8 cellular contexts compared by ENCODE assay signal in genomic region chr13:41222259-41222852, GRCh38. TPM values are rescaled to one million over a fixed set of nuclear protein-coding genes. Genes with fewer than 3 reads are reported as not detected.
A peak's percentile ranks its signal among the peaks of the same experiment; 100 is the strongest.
DNase-seq lines count a peak whose midpoint lies in the region; ATAC-seq and TF ChIP-seq lines count a peak whose summit lies in the region.

No MANE protein-coding gene starts in this region.

- H3K27me3 ChIP-seq in DND-41 (ENCODE audit: insufficient read depth, low read length, poor library complexity) (no peaks in the 10 kb centered on the region), Loucy (ENCODE audit: insufficient read depth, low read length, poor library complexity, severe bottlenecking) (no peaks in the 10 kb centered on the region), body of pancreas (no peaks in the 10 kb centered on the region)

- TF ChIP-seq POLR2A in body of pancreas (IDR thresholded peaks at IDR 0.05): no peak

- H3K27me3 Mint-ChIP-seq in T-helper 2 cell treated with Interferon-gamma antibody and Interleukin-4, amounts not matched to agents 5 μg/mL and 100 μg/mL, for 36 hours (ENCODE audit: low read depth): no peaks in the 10 kb centered on the region

- H3K36me3 Mint-ChIP-seq in T-helper 2 cell treated with Interferon-gamma antibody and Interleukin-4, amounts not matched to agents 5 μg/mL and 100 μg/mL, for 36 hours (ENCODE audit: low read depth): peaks cover 13% of the 10 kb centered on the region

- peak; percentile 85 for TF ChIP-seq CTCF in DND-41 (IDR thresholded peaks at IDR 0.05; ENCODE audit: borderline replicate concordance, extremely low read depth, low read length, poor library complexity, severe bottlenecking)
- TF ChIP-seq CTCF in Loucy (conservative IDR thresholded peaks at IDR 0.05; ENCODE audit: low read length): peak; percentile 85
- peak; percentile 49 to 81 (median 73) for TF ChIP-seq CTCF in body of pancreas (IDR thresholded peaks at IDR 0.05)

- no peak overlapping the region for H3K9ac ChIP-seq in DND-41 (ENCODE audit: low read depth, low read length)
- H3K9ac ChIP-seq in Loucy (ENCODE audit: low read depth, low read length, poor library complexity, severe bottlenecking): no peak overlapping the region

- ATAC-seq in DND-41 (ENCODE audit: insufficient read depth, low read depth) (peak; percentile 97), GM21576 (IDR thresholded peaks at IDR 0.05; ENCODE audit: unreplicated experiment) (peak; percentile 59), body of pancreas (peak; percentile 85)

- no peaks in the 10 kb centered on the region for H4K20me1 ChIP-seq in DND-41 (ENCODE audit: insufficient read depth, low read length)
- H4K20me1 ChIP-seq in Loucy (ENCODE audit: insufficient read depth, low read length, poor library complexity, severe bottlenecking): no peaks in the 10 kb centered on the region

- no peaks in the 10 kb centered on the region for H3K9me3 Mint-ChIP-seq in T-helper 2 cell treated with Interferon-gamma antibody and Interleukin-4, amounts not matched to agents 5 μg/mL and 100 μg/mL, for 36 hours

- H3K4me2 ChIP-seq in DND-41 (ENCODE audit: insufficient read depth, low read length): no peak overlapping the region
- H3K4me2 ChIP-seq in Loucy (ENCODE audit: low read depth, low read length, poor library complexity, severe bottlenecking): no peak overlapping the region

- H3K36me3 ChIP-seq in DND-41 (ENCODE audit: insufficient read depth, low read length) (peaks cover 19% of the 10 kb centered on the region; the same call in 1 of the 2 replicates), Loucy (ENCODE audit: insufficient read depth, low read length) (peaks cover 4% of the 10 kb centered on the region; the same call in 1 of the 2 replicates), body of pancreas (replicated peaks in 1 of 2; ENCODE audit: insufficient read depth in 1 of 2, low read depth in 2 of 2) (peaks cover 0 to 2% of the 10 kb centered on the region in 2 donors)

- H3K27ac ChIP-seq in DND-41 (ENCODE audit: low read length) (no peak overlapping the region), body of pancreas (no peak overlapping the region)

- H3K79me2 ChIP-seq in DND-41 (ENCODE audit: insufficient read depth, low read length) (no peaks in the 10 kb centered on the region), Loucy (ENCODE audit: insufficient read depth, low read length) (no peaks in the 10 kb centered on the region)

- H2AFZ ChIP-seq in DND-41 (ENCODE audit: low read depth, low read length) (no peak overlapping the region), Loucy (ENCODE audit: low read length) (no peak overlapping the region)

- no peaks in the 10 kb centered on the region for H3K9me3 ChIP-seq in DND-41 (ENCODE audit: insufficient read depth, low read length, severe bottlenecking)
- H3K9me3 ChIP-seq in Loucy (ENCODE audit: insufficient read depth, low read depth, low read length): no peaks in the 10 kb centered on the region
- no peaks in the 10 kb centered on the region for H3K9me3 ChIP-seq in body of pancreas

- H3F3A ChIP-seq in Loucy (ENCODE audit: low read depth): no peaks in the 10 kb centered on the region

- H3K4me1 Mint-ChIP-seq in T-helper 2 cell treated with Interferon-gamma antibody and Interleukin-4, amounts not matched to agents 5 μg/mL and 100 μg/mL, for 36 hours (ENCODE audit: low read depth): no peaks in the 10 kb centered on the region

- no peak overlapping the region for H3K27ac Mint-ChIP-seq in T-helper 2 cell treated with Interferon-gamma antibody and Interleukin-4, amounts not matched to agents 5 μg/mL and 100 μg/mL, for 36 hours

- H3K4me1 ChIP-seq in DND-41 (ENCODE audit: insufficient read depth, low read length) (no peaks in the 10 kb centered on the region), Loucy (ENCODE audit: insufficient read depth, low read length, poor library complexity, severe bottlenecking) (no peaks in the 10 kb centered on the region), body of pancreas (peaks cover 4% of the 10 kb centered on the region)

- peak; percentile 64 for DNase-seq in DND-41
- peak; percentile 25 for DNase-seq in T-helper 2 cell treated with Interferon-gamma antibody and Interleukin-4, amounts not matched to agents 5 μg/mL and 100 μg/mL, for 36 hours (ENCODE audit: low spot score)
- peak; percentile 59 to 68 (median 62) for DNase-seq in body of pancreas
- peak; percentile 73 for DNase-seq in iPS-NIHi11 (ENCODE audit: low spot score)
- peak; percentile 39 to 60 for DNase-seq in stimulated activated CD4-positive, alpha-beta T cell treated with anti-CD3 and anti-CD28 coated beads, Interleukin-2, amount 100 ng/mL, for 24 hours
- DNase-seq in cortex of kidney (lab: John Stamatoyannopoulos, UW): no peak

- no peak overlapping the region for H3K4me3 ChIP-seq in DND-41 (ENCODE audit: low read depth in 1 of 2, low read length in 2 of 2)
- H3K4me3 ChIP-seq in Loucy (ENCODE audit: low read length, poor library complexity, severe bottlenecking): no peak overlapping the region
- H3K4me3 ChIP-seq in body of pancreas: no peak overlapping the region

- no peak overlapping the region for H3K4me3 Mint-ChIP-seq in T-helper 2 cell treated with Interferon-gamma antibody and Interleukin-4, amounts not matched to agents 5 μg/mL and 100 μg/mL, for 36 hours

- H3K9me2 ChIP-seq in Loucy (replicated peaks; ENCODE audit: low read depth, low read length): no peaks in the 10 kb centered on the region

- WGBS in body of pancreas, 2 donors: 35 to 38% methylated on average over 6 of the region's 6 CpGs

- intact Hi-C loops in body of pancreas (cut with DNase I): no loop called here

RNA-seq across cellular contexts. Expression of gene KBTBD7, which starts 28.0 kb away (rescaled TPM):
- 1 to 10 TPM; 4.9 to 5.3 TPM for total RNA-seq in body of pancreas

RNA-seq across cellular contexts. Expression of gene MTRF1, which starts 41.0 kb away (rescaled TPM):
- total RNA-seq in body of pancreas: 10 to 100 TPM; 11.9 to 14.0 TPM
